ENCODE assay signal across 8 cellular contexts in genomic region chr1:114716304-114717158, GRCh38. TPM values are rescaled to one million over a fixed set of nuclear protein-coding genes. Genes with fewer than 3 reads are reported as not detected.
DNase-seq lines count a peak whose midpoint lies in the region; ATAC-seq, FAIRE-seq and TF ChIP-seq lines count a peak whose summit lies in the region.

Gene NRAS, minus strand, starts transcription at chr1:114716771. Its CDS starts 611 bp downstream, at chr1:114716160.

- DNase-seq in GM12891 (ENCODE audit: insufficient read length, low spot score) (peak; percentile 72), NCI-H1417 (lab: John Stamatoyannopoulos, UW) (peak; percentile 89 to 91 (median 90)), SW480 (ENCODE audit: low spot score) (peak; percentile 80), cardiac muscle cell (ENCODE audit: low read depth in 1 of 2, low spot score in 1 of 2) (peak; percentile 95 to 96), tibial artery (peak; percentile 93 to 97)
- DNase-seq in activated naive CD8-positive, alpha-beta T cell treated with anti-CD3 and anti-CD28 coated beads, Interleukin-2, amount 50 U/mL, for 24 hours: peak; percentile 98

- no peaks in the 10 kb centered on the region for H3K27me3 Mint-ChIP-seq in activated naive CD8-positive, alpha-beta T cell treated with anti-CD3 and anti-CD28 coated beads, Interleukin-2, amount 50 U/mL, for 24 hours

- peak; percentile 80 for FAIRE-seq in GM12891 (lab: Jason Lieb, UNC)

- H3K4me1 ChIP-seq in cardiac muscle cell (ENCODE audit: low read depth) (peaks cover 4% of the 10 kb centered on the region), parathyroid adenoma (no peaks in the 10 kb centered on the region), tibial artery (peaks cover 0 to 30% (median 6%) of the 10 kb centered on the region in 4 donors)

- no peaks in the 10 kb centered on the region for H3K27me3 ChIP-seq in cardiac muscle cell
- no peaks in the 10 kb centered on the region for H3K27me3 ChIP-seq in parathyroid adenoma (ENCODE audit: control insufficient read depth, insufficient read depth, low read length)
- no peaks in the 10 kb centered on the region for H3K27me3 ChIP-seq in tibial artery

- H3K4me2 ChIP-seq in parathyroid adenoma (ENCODE audit: low read length): peak within 1 kb of the TSS; percentile 91

- H3K9me3 ChIP-seq in cardiac muscle cell (ENCODE audit: low read depth): no peaks in the 10 kb centered on the region
- no peaks in the 10 kb centered on the region for H3K9me3 ChIP-seq in parathyroid adenoma (ENCODE audit: control insufficient read depth, low read length)
- H3K9me3 ChIP-seq in tibial artery: no peaks in the 10 kb centered on the region

- H3K4me3 Mint-ChIP-seq in activated naive CD8-positive, alpha-beta T cell treated with anti-CD3 and anti-CD28 coated beads, Interleukin-2, amount 50 U/mL, for 24 hours: peak within 1 kb of the TSS; percentile 98

- H2AFZ ChIP-seq in parathyroid adenoma: peak within 1 kb of the TSS; percentile 93

- H3K27ac ChIP-seq in cardiac muscle cell: peak within 1 kb of the TSS; percentile 93
- peak within 1 kb of the TSS; percentile 78 for H3K27ac ChIP-seq in parathyroid adenoma
- peak within 1 kb of the TSS; percentile 90 to 94 for H3K27ac ChIP-seq in tibial artery

- TF ChIP-seq CTCF in cardiac muscle cell (IDR thresholded peaks at IDR 0.05; ENCODE audit: low read depth, low read length): no peak
- TF ChIP-seq CTCF in parathyroid adenoma (IDR thresholded peaks at IDR 0.05): no peak
- no peak for TF ChIP-seq CTCF in tibial artery (IDR thresholded peaks at IDR 0.05)

- peak within 1 kb of the TSS; percentile 35 for H3K9ac ChIP-seq in parathyroid adenoma

- H3K36me3 ChIP-seq in cardiac muscle cell (peaks cover 51% of the 10 kb centered on the region), parathyroid adenoma (ENCODE audit: control insufficient read depth, insufficient read depth, low read length) (no peaks in the 10 kb centered on the region), tibial artery (peaks cover 63 to 65% (median 64%) of the 10 kb centered on the region in 3 donors)

- H3K79me2 ChIP-seq in parathyroid adenoma: peaks cover 3% of the 10 kb centered on the region

- H3K27ac Mint-ChIP-seq in activated naive CD8-positive, alpha-beta T cell treated with anti-CD3 and anti-CD28 coated beads, Interleukin-2, amount 50 U/mL, for 24 hours: peak within 1 kb of the TSS; percentile 97

- peaks cover 43% of the 10 kb centered on the region for H3K4me1 Mint-ChIP-seq in activated naive CD8-positive, alpha-beta T cell treated with anti-CD3 and anti-CD28 coated beads, Interleukin-2, amount 50 U/mL, for 24 hours

- 0 out of 2 replicates have a peak, but pooled peaks have one; percentile 79 for TF ChIP-seq POLR2A in GM12891 (IDR thresholded peaks at IDR 0.05; ENCODE audit: low read depth, low read length)

- H3K36me3 Mint-ChIP-seq in activated naive CD8-positive, alpha-beta T cell treated with anti-CD3 and anti-CD28 coated beads, Interleukin-2, amount 50 U/mL, for 24 hours (ENCODE audit: low read depth): peaks cover 64% of the 10 kb centered on the region

- intact Hi-C loops in tibial artery (cut with DNase I; ENCODE audit: low total_unique reads): no loop called here

- peak within 1 kb of the TSS; percentile 97 for H3K4me3 ChIP-seq in cardiac muscle cell
- H3K4me3 ChIP-seq in parathyroid adenoma (ENCODE audit: low read depth, low read length): peak within 1 kb of the TSS; percentile 97
- peak within 1 kb of the TSS; percentile 89 for H3K4me3 ChIP-seq in tibial artery

- peak; percentile 96 for ATAC-seq in HG02763 (IDR thresholded peaks at IDR 0.05; ENCODE audit: unreplicated experiment)
- peak; percentile 94 for ATAC-seq in activated naive CD8-positive, alpha-beta T cell treated with anti-CD3 and anti-CD28 coated beads, Interleukin-2, amount 50 U/mL, for 24 hours

- no peaks in the 10 kb centered on the region for H3K9me3 Mint-ChIP-seq in activated naive CD8-positive, alpha-beta T cell treated with anti-CD3 and anti-CD28 coated beads, Interleukin-2, amount 50 U/mL, for 24 hours

TF ChIP-seq in GM12891, 5 proteins besides CTCF, POLR2A, EP300 and RAD21:
- TF ChIP-seq POLR2AphosphoS5 (IDR thresholded peaks at IDR 0.05; ENCODE audit: low read depth, low read length): peak; percentile 95
- TF ChIP-seq PAX5 (IDR thresholded peaks at IDR 0.05; ENCODE audit: insufficient read depth, low read length, severe bottlenecking): peak; percentile 69
- peak; percentile 86; the same call in 1 of the 2 replicates for TF ChIP-seq POU2F2 (IDR thresholded peaks at IDR 0.05; ENCODE audit: low read depth, low read length)
- TF ChIP-seq TAF1 (IDR thresholded peaks at IDR 0.05; ENCODE audit: low read depth, low read length): peak; percentile 55; the same call in 1 of the 2 replicates
- no peak for TF ChIP-seq SPI1 (IDR thresholded peaks at IDR 0.05; ENCODE audit: low read depth, low read length)
TF ChIP-seq in GM12891: peak in this region for 4.

RNA-seq across cellular contexts. Expression of gene NRAS, which starts in this region (rescaled TPM):
- 28.9 TPM for polyA plus RNA-seq in GM12891 (2012; ENCODE audit: low read depth, missing spikeins)
- total RNA-seq in cardiac muscle cell: 31.9 and 34.4 TPM in 2 replicates
- 29.2 and 30.0 TPM in 2 replicates for polyA plus RNA-seq in cardiac muscle cell

Comparison
In these comparisons a context has a peak if more than half of its experiments do, and no peak if none do; other contexts are left out.
1. Peak in every context shown above with its lines: DNase-seq, ATAC-seq, H3K4me3 ChIP-seq and H3K27ac ChIP-seq.